13 cellular contexts compared by ENCODE assay signal in genomic region chr9:95459218-95459617, GRCh38. TPM values are rescaled to one million over a fixed set of nuclear protein-coding genes. Genes with fewer than 3 reads are reported as not detected.
DNase-seq lines count a peak whose midpoint lies in the region; ATAC-seq and TF ChIP-seq lines count a peak whose summit lies in the region.
"Had no signal": no experiment of that assay in that cellular context is flagged by ENCODE, and none has a peak within 500 bp of the region (broad histone marks: within the 10 kb centered on the region; RNA-seq: fewer than 3 reads in every experiment).

No MANE protein-coding gene starts in this region.

- 82 to 83% methylated on average over 15 of the region's 15 CpGs for WGBS in sigmoid colon, 2 donors

- intact Hi-C loops in sigmoid colon (cut with DNase I) (loop anchor here (2.0 kb wide), 1 partner anchor 48 kb away; no protein-coding TSS in a partner anchor), posterior vena cava (cut with DNase I) (no loop called here)

- DNase-seq in NCI-H1092 treated with DMSO at 0.1 percent for 48 hours (lab: John Stamatoyannopoulos, UW) (peak; percentile 43), NCI-H1092 (lab: John Stamatoyannopoulos, UW) (no peak), fibroblast of villous mesenchyme (ENCODE audit: low read depth) (peak; percentile 97), sigmoid colon (peak; percentile 88), posterior vena cava (ENCODE audit: low spot score) (no peak)
- DNase-seq: 8988T, GDM1, NCI-H345 had no signal

- no peaks in the 10 kb centered on the region for H3K27me3 ChIP-seq in sigmoid colon

- no peaks in the 10 kb centered on the region for H3K9me3 ChIP-seq in sigmoid colon
- H3K9me3 ChIP-seq: BLaER1 treated with 17β-estradiol and CSF1 and Interleukin-3, amounts not matched to agents 10 nM and 100 nM had no signal

- TF ChIP-seq EP300 in sigmoid colon (IDR thresholded peaks at IDR 0.05): peak in 3 of 4 donors; percentile 58 to 72 (median 71)

- H3K4me3 ChIP-seq in fibroblast of villous mesenchyme (ENCODE audit: low read depth, low read length) (no peak overlapping the region), sigmoid colon (peak overlapping the region in 2 of 4 donors; percentile 3 to 19)
- H3K4me3 ChIP-seq: BLaER1 treated with 17β-estradiol and CSF1 and Interleukin-3, amounts not matched to agents 10 nM and 100 nM had no signal

- H3K4me1 ChIP-seq in sigmoid colon: peaks cover 0 to 63% (median 62%) of the 10 kb centered on the region in 4 donors

- ATAC-seq in GM21381 (IDR thresholded peaks at IDR 0.05; ENCODE audit: unreplicated experiment) (no peak), GM18502 (IDR thresholded peaks at IDR 0.05; ENCODE audit: poor library complexity, unreplicated experiment) (no peak)

- TF ChIP-seq CTCF in fibroblast of villous mesenchyme (IDR thresholded peaks at IDR 0.05; ENCODE audit: insufficient read depth, low read depth, low read length): no peak
- TF ChIP-seq CTCF in sigmoid colon (IDR thresholded peaks at IDR 0.05): no peak

- TF ChIP-seq POLR2A in sigmoid colon (IDR thresholded peaks at IDR 0.05): no peak

- peak overlapping the region in 3 of 4 donors; percentile 65 to 79 (median 73) for H3K27ac ChIP-seq in sigmoid colon
- H3K27ac ChIP-seq: BLaER1 treated with 17β-estradiol and CSF1 and Interleukin-3, amounts not matched to agents 10 nM and 100 nM; RWPE1 had no signal

- peaks cover 0 to 20% (median 2%) of the 10 kb centered on the region in 4 donors for H3K36me3 ChIP-seq in sigmoid colon

TF ChIP-seq in PFSK-1, 5 proteins besides CTCF, POLR2A, EP300 and RAD21:
- TF ChIP-seq FOXP2 (optimal IDR thresholded peaks at IDR 0.05; ENCODE audit: borderline replicate concordance, extremely low read depth, extremely low read length, insufficient read depth) (peak; percentile 22), TAF1 (IDR thresholded peaks at IDR 0.05; ENCODE audit: borderline replicate concordance, insufficient read depth, low read length) (no peak)

RNA-seq across cellular contexts. Expression of gene PTCH1, which starts 57.6 kb away (rescaled TPM):
- 18.3 TPM for polyA plus RNA-seq in PFSK-1 (2012; ENCODE audit: insufficient read length, low read depth)
- total RNA-seq in fibroblast of villous mesenchyme: 1.7 and 2.9 TPM in 2 replicates
- 10 to 100 TPM in 1 of 4 donors, 1 to 10 TPM in 3; 7.1 to 10.7 (median 8.7) TPM for total RNA-seq in sigmoid colon
- polyA plus RNA-seq in sigmoid colon: 1 to 10 TPM; 2.3 to 7.2 (median 7.0) TPM
- total RNA-seq in posterior vena cava: 10 to 100 TPM in 1 of 2 donors, 1 to 10 TPM in 1; 4.6 to 13.2 TPM

Comparison
In these comparisons a context has a peak if more than half of its experiments do, and no peak if none do; other contexts are left out.
1. DNase-seq: peak in NCI-H1092 treated with DMSO at 0.1 percent for 48 hours (single experiment), fibroblast of villous mesenchyme (single experiment) and sigmoid colon (single experiment); none in NCI-H1092 (single experiment) and posterior vena cava (single experiment).